ENCODE assay signal across 9 cellular contexts in the genomic region with DNA sequence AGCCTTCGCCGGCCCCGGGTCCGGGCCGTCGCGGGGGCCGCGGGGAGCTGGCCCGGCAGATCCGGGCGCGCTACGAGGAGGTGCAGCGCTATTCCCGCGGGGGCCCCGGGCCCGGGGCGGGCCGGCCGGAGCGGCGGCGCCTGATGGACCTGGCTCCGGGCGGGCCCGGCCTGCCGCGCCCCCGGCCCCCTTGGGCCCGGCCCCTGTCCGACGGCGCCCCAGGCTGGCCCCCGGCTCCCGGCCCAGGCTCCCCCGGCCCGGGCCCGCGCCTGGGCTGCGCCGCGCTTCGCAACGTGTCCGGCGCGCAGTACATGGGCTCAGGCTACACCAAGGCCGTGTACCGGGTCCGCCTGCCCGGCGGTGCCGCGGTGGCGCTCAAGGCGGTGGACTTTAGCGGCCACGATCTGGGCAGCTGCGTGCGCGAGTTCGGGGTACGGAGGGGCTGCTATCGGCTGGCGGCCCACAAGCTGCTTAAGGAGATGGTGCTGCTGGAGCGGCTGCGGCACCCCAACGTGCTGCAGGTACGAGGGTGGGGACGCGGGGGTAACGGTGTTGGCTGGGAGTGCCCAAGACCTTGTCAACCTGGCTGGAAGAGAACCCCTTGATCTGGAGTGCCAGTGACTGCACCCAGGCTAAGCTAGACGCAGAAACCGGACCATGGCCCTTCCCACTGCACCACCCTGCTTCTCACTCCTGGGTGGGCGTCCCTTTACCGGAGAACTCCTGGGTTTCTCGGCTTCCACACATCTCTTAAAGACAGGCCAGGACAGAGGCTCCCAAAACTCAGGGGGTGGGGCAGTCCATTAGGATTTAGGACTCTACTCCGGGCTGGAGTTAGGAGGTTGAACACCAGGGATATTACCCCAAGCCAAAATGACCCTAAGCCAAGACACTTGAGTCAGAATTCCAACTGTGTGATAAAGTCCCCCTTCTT. TPM values are rescaled to one million over a fixed set of nuclear protein-coding genes. Genes with fewer than 3 reads are reported as not detected.
A peak's percentile ranks its signal among the peaks of the same experiment; 100 is the strongest.
DNase-seq lines count a peak whose midpoint lies in the region; ATAC-seq and TF ChIP-seq lines count a peak whose summit lies in the region.
"Had no signal": no experiment of that assay in that cellular context is flagged by ENCODE, and none has a peak within 500 bp of the region (broad histone marks: within the 10 kb centered on the region; RNA-seq: fewer than 3 reads in every experiment).

No MANE protein-coding gene starts in this region.

- intact Hi-C loops in left lung (cut with DNase I) (no loop called here), testis (cut with DNase I; ENCODE audit: low total_unique reads) (no loop called here)

- WGBS in testis, 2 donors = 4 to 8% methylated on average over 6 to 45 of the region's 80 CpGs

- H3K27me3 ChIP-seq in brain microvascular endothelial cell (replicated peaks) (no peaks in the 10 kb centered on the region), left lung (peaks cover 0 to 65% of the 10 kb centered on the region in 2 donors), testis (no peaks in the 10 kb centered on the region)

- H3K4me3 ChIP-seq in brain microvascular endothelial cell (ENCODE audit: low read depth, low read length) = peak overlapping the region; percentile 76
- H3K4me3 ChIP-seq in left lung = peak overlapping the region; percentile 45 to 54
- H3K4me3 ChIP-seq in testis = peak overlapping the region; percentile 76 to 80

- TF ChIP-seq CTCF in brain microvascular endothelial cell (IDR thresholded peaks at IDR 0.05; ENCODE audit: low read depth, low read length, missing control alignments) (no peak), left lung (IDR thresholded peaks at IDR 0.05) (no peak), testis (IDR thresholded peaks at IDR 0.05) (no peak)

- peak; percentile 44 for DNase-seq in COLO668 (lab: John Stamatoyannopoulos, UW; ENCODE audit: unreplicated experiment)
- no peak for DNase-seq in brain microvascular endothelial cell
- no peak for DNase-seq in left lung
- DNase-seq in testis = no peak
- no peak for DNase-seq in NCI-H510A treated with DMSO at 0.1 percent for 48 hours (lab: John Stamatoyannopoulos, UW)
- no peak for DNase-seq in LoVo (ENCODE audit: low spot score)
- no peak for DNase-seq in activated gamma-delta T cell treated with Interleukin-2 at 50 U/mL for 16 hours

- in situ Hi-C loops in brain microvascular endothelial cell (cut with HindIII; ENCODE audit: low pct_ligation_motif_present, low sequenced_read_pairs) = no loop called here

- H3K4me1 ChIP-seq in left lung (peaks cover 7 to 9% of the 10 kb centered on the region in 2 donors), testis (peaks cover 36% of the 10 kb centered on the region)

- TF ChIP-seq POLR2A in testis (IDR thresholded peaks at IDR 0.05) = no peak

- ATAC-seq in HG02885 (IDR thresholded peaks at IDR 0.05; ENCODE audit: poor library complexity, unreplicated experiment) (peak; percentile 4), left lung (peak; percentile 5)

- H3K9me3 ChIP-seq in left lung = no peaks in the 10 kb centered on the region
- no peaks in the 10 kb centered on the region for H3K9me3 ChIP-seq in testis

- H3K36me3 ChIP-seq in brain microvascular endothelial cell (replicated peaks) (peaks cover 2% of the 10 kb centered on the region), left lung (no peaks in the 10 kb centered on the region), testis (ENCODE audit: low read depth, missing control alignments) (no peaks in the 10 kb centered on the region)

- peak overlapping the region; percentile 57 for H3K27ac ChIP-seq in brain microvascular endothelial cell
- peak overlapping the region; percentile 64 to 78 for H3K27ac ChIP-seq in left lung
- H3K27ac ChIP-seq in testis = peak overlapping the region; percentile 87 to 94

RNA-seq across cellular contexts. Expression of a gene that starts 0.8 kb away (rescaled TPM):
- total RNA-seq in left lung (10 to 100 TPM; 63.1 to 68.2 TPM), testis (100 to 1,000 TPM in 1 of 2 donors, 10 to 100 TPM in 1; 86.0 to 122 TPM)
- 121 TPM for polyA plus RNA-seq in testis (ENCODE audit: insufficient read depth, low read depth, low replicate concordance)
- total RNA-seq: mononuclear cell had no signal
